In the genomic region with DNA sequence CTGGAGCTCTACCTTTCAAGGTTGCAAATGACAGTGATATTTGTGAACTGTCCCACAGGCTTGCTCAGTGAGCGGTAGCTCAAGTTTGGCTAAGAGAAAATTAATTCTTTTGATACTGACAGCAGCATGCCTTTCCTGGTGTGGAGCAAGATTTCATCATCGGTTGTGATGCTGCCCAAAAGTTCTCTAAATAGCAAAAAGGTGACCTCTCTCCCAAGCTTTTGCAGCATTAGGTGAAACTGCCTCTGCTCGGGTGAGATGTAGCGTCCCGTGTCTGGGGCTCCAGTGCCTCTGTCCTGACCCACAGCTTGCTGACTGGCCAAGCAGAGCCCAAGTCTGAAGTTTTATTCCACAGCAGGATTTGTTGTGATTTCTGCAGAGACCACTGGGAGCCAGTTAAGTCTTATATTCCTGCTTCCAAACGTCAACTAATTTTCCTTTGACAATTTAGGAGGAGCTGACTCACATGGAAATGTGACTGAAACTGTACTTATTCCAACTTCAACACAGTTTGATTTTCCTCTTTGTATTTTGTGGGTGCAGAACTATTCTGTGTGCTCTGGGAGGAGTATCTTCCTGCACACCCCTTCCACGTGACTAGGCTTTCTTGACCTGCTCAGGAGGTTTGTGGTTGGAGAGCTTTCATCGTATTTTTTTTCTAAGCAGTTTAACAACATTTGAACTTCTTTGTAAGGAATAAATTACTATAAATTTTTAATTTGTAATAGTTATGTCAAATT, we compare ENCODE assay signal across 16 cellular contexts. TPM values are rescaled to one million over a fixed set of nuclear protein-coding genes. Genes with fewer than 3 reads are reported as not detected.
DNase-seq lines count a peak whose midpoint lies in the region; ATAC-seq, FAIRE-seq and TF ChIP-seq lines count a peak whose summit lies in the region.
"Had no signal": no experiment of that assay in that cellular context is flagged by ENCODE, and none has a peak within 500 bp of the region (broad histone marks: within the 10 kb centered on the region; RNA-seq: fewer than 3 reads in every experiment).

No MANE protein-coding gene starts in this region.

- intact Hi-C loops in ascending aorta (cut with DNase I), result loop anchor here (2.0 kb wide), 1 partner anchor 32 kb away; no protein-coding TSS in a partner anchor
- intact Hi-C loops in gastrocnemius medialis (cut with DNase I; ENCODE audit: low total_unique reads), result no loop called here

- H3K9me3 ChIP-seq in ascending aorta (no peaks in the 10 kb centered on the region), gastrocnemius medialis (no peaks in the 10 kb centered on the region)

- TF ChIP-seq POLR2A in gastrocnemius medialis (IDR thresholded peaks at IDR 0.05), result no peak

- peak; percentile 14 for DNase-seq in EH (ENCODE audit: low read depth)
- DNase-seq in ascending aorta (ENCODE audit: low spot score in 2 of 2), result peak in 1 of 2 donors; percentile 71
- DNase-seq in fibroblast of peridontal ligament (ENCODE audit: extremely low read depth), result peak; percentile 57
- DNase-seq in gastrocnemius medialis, result peak in 1 of 2 donors; percentile 40
- DNase-seq in urothelium cell line (ENCODE audit: low spot score), result no peak
- DNase-seq in G401 (ENCODE audit: low spot score), result no peak
- DNase-seq in D341Med (ENCODE audit: low spot score), result no peak
- DNase-seq: activated CD4-positive, alpha-beta T cell treated with anti-CD3 and anti-CD28 coated beads, Interleukin-2, amount 10 ng/mL, durations not matched to agents 7 days and 5 days; activated naive CD4-positive, alpha-beta T cell; AML-193; foreskin keratinocyte; Karpas-422; NCI-H1092; NCI-H510A; T-cell had no signal

- FAIRE-seq in urothelium cell line (lab: Jason Lieb, UNC), result no peak

- in situ Hi-C loops in gastrocnemius medialis (cut with MboI; ENCODE audit: low sequenced_read_pairs in 4 of 4) (loop anchor here in 2 of 4 donors (25.0 kb wide), 1 partner anchor 627 kb away; a partner anchor contains a TSS), G401 (cut with HindIII; ENCODE audit: low sequenced_read_pairs) (no loop called here)

- H3K4me1 ChIP-seq in ascending aorta, result peaks cover 16 to 57% of the 10 kb centered on the region in 2 donors
- peaks cover 89 to 90% of the 10 kb centered on the region in 2 donors for H3K4me1 ChIP-seq in gastrocnemius medialis
- H3K4me1 ChIP-seq: foreskin keratinocyte had no signal

- H3K27ac ChIP-seq in ascending aorta, result peak overlapping the region; percentile 79 to 95
- H3K27ac ChIP-seq in gastrocnemius medialis, result peak overlapping the region; percentile 88 to 97 (median 94)
- H3K27ac ChIP-seq: foreskin keratinocyte had no signal

- H3K36me3 ChIP-seq in ascending aorta (peaks cover 0 to 10% of the 10 kb centered on the region in 2 donors), gastrocnemius medialis (no peaks in the 10 kb centered on the region)

- H3K27me3 ChIP-seq in ascending aorta, result no peaks in the 10 kb centered on the region
- no peaks in the 10 kb centered on the region for H3K27me3 ChIP-seq in gastrocnemius medialis

- no peak for TF ChIP-seq CTCF in ascending aorta (IDR thresholded peaks at IDR 0.05)
- TF ChIP-seq CTCF in gastrocnemius medialis (IDR thresholded peaks at IDR 0.05 in 4 of 5, conservative IDR thresholded peaks at IDR 0.05 in 1 of 5), result no peak

- ATAC-seq in gastrocnemius medialis, result no peak
- ATAC-seq in GM19328 (IDR thresholded peaks at IDR 0.05; ENCODE audit: unreplicated experiment), result no peak
- ATAC-seq: foreskin keratinocyte, T-cell had no signal

- H3K4me3 ChIP-seq in ascending aorta, result peak overlapping the region in 1 of 2 donors; percentile 32
- H3K4me3 ChIP-seq in gastrocnemius medialis, result no peak overlapping the region

RNA-seq across cellular contexts. Expression of a gene that starts 5.9 kb away (rescaled TPM):
- 37.7 TPM for total RNA-seq in ascending aorta
- 100 to 1,000 TPM; 200 to 308 (median 266) TPM for total RNA-seq in gastrocnemius medialis
- total RNA-seq in G401 (2014; rRNA removed; shearing (Covaris generic)), result 21.8 and 26.1 TPM in 2 replicates

Comparison
In these comparisons a context has a peak if more than half of its experiments do, and no peak if none do; other contexts are left out.
1. DNase-seq: peak in EH (single experiment) and fibroblast of peridontal ligament (single experiment); none in urothelium cell line (single experiment), G401 (single experiment) and D341Med (single experiment).